ENCODE assay signal across 20 cellular contexts in the genomic region with DNA sequence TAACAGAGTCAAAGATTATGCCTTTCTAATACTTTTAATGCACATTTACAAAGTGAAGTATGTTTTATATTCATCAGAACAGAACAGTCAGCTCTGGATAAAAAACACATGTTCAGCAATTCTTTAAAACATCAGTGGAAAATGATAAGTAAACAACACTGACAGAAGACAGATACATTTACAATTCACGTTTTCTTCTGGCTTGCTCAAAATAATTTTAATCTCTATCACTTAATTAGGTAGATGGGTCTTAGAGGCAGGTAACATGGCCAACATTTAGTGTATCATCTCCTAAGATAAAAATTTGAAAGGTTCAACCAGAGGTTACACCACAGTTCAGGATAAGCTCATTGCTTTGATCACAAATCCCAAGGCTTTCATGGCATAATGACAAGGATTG.
A peak's percentile ranks its signal among the peaks of the same experiment; 100 is the strongest.
DNase-seq lines count a peak whose midpoint lies in the region; ATAC-seq, FAIRE-seq and TF ChIP-seq lines count a peak whose summit lies in the region.
"Had no signal": no experiment of that assay in that cellular context is flagged by ENCODE, and none has a peak within 500 bp of the region (broad histone marks: within the 10 kb centered on the region; RNA-seq: fewer than 3 reads in every experiment).

No MANE protein-coding gene starts in this region.

- H3K9me1 ChIP-seq in keratinocyte (ENCODE audit: control insufficient read depth, extremely low read depth, insufficient read depth, low read length): no peaks in the 10 kb centered on the region

- BruUV-seq in HepG2 (replicated peaks; lab: Mats Ljungman, UMichigan): no TSS peak

- dilution Hi-C loops in keratinocyte (cut with MboI; ENCODE audit: extremely low pct_ligation_motif_present, low sequenced_read_pairs): no loop called here

- 0 out of 5 replicates have a peak, but pooled peaks cover 0 to 2% of the 10 kb centered on the region in 2 experiments for H3K36me3 ChIP-seq in HepG2 (replicated peaks in 1 of 2; ENCODE audit: control insufficient read depth in 1 of 2, insufficient read depth in 2 of 2, low read length in 2 of 2)
- no peaks in the 10 kb centered on the region for H3K36me3 ChIP-seq in right lobe of liver
- no peaks in the 10 kb centered on the region for H3K36me3 ChIP-seq in adipocyte (ENCODE audit: control insufficient read depth, insufficient read depth, low read length, severe bottlenecking)
- H3K36me3 ChIP-seq in keratinocyte (ENCODE audit: control insufficient read depth in 2 of 2, extremely low read depth in 1 of 2, insufficient read depth in 2 of 2, low read length in 2 of 2): peaks cover 0 to 2% of the 10 kb centered on the region in 2 experiments

- H3K4me3 ChIP-seq in HepG2 (replicated peaks in 1 of 3; ENCODE audit: insufficient read depth in 1 of 3, low read depth in 2 of 3, low read length in 3 of 3) (no peak overlapping the region), right lobe of liver (no peak overlapping the region), adipocyte (ENCODE audit: low read length) (no peak overlapping the region), keratinocyte (ENCODE audit: control insufficient read depth in 2 of 3, extremely low read depth in 1 of 3, insufficient read depth in 2 of 3, low read depth in 1 of 3, low read length in 3 of 3) (no peak overlapping the region)
- H3K4me3 ChIP-seq: BLaER1 treated with 17β-estradiol and CSF1 and Interleukin-3, amounts not matched to agents 10 nM and 100 nM had no signal

- H2AFZ ChIP-seq in HepG2 (ENCODE audit: low read length): no peak overlapping the region
- H2AFZ ChIP-seq in keratinocyte (ENCODE audit: control insufficient read depth, low read length): no peak overlapping the region

- TF ChIP-seq CTCF in HepG2 (CRISPR knock-in tag; IDR thresholded peaks at IDR 0.05) (no peak), right lobe of liver (IDR thresholded peaks at IDR 0.05) (no peak), keratinocyte (optimal IDR thresholded peaks at IDR 0.05 in 1 of 3, IDR thresholded peaks at IDR 0.05 in 1 of 3, conservative IDR thresholded peaks at IDR 0.05 in 1 of 3; ENCODE audit: extremely low read depth in 1 of 3, insufficient read depth in 2 of 3, low read length in 3 of 3) (no peak)

- POLR2A ChIA-PET in HepG2 (lab: Yijun Ruan, JAX): no interaction called here

- H3K27ac ChIP-seq in HepG2 (ENCODE audit: extremely low read length, insufficient read depth, low read length): no peak overlapping the region
- H3K27ac ChIP-seq in right lobe of liver: no peak overlapping the region
- no peak overlapping the region for H3K27ac ChIP-seq in keratinocyte (ENCODE audit: control insufficient read depth, insufficient read depth, low read length)
- H3K27ac ChIP-seq: BLaER1 treated with 17β-estradiol and CSF1 and Interleukin-3, amounts not matched to agents 10 nM and 100 nM had no signal

- intact Hi-C loops in HepG2 (cut with micrococcal nuclease; ENCODE audit: unreplicated experiment): no loop called here
- intact Hi-C loops in right lobe of liver (cut with DNase I): no loop called here

- CTCF ChIA-PET in HepG2 (lab: Yijun Ruan, JAX; ENCODE audit: low intra/inter-chr PET ratio, low total read pairs): no interaction called here

- H3K27me3 ChIP-seq in HepG2 (ENCODE audit: control insufficient read depth in 1 of 2, insufficient read depth in 2 of 2, low read length in 2 of 2) (no peaks in the 10 kb centered on the region), right lobe of liver (no peaks in the 10 kb centered on the region), adipocyte (replicated peaks; ENCODE audit: control insufficient read depth, insufficient read depth, low read length) (no peaks in the 10 kb centered on the region), keratinocyte (ENCODE audit: control insufficient read depth, extremely low read depth, insufficient read depth, low read length) (no peaks in the 10 kb centered on the region)
- H3K27me3 ChIP-seq: BLaER1 treated with 17β-estradiol and CSF1 and Interleukin-3, amounts not matched to agents 10 nM and 100 nM had no signal

- H3K4me2 ChIP-seq in HepG2 (ENCODE audit: low read depth, low read length) (no peak overlapping the region), keratinocyte (ENCODE audit: control insufficient read depth, extremely low read depth, insufficient read depth, low read depth, low read length) (no peak overlapping the region)
- H3K4me2 ChIP-seq: BLaER1 treated with 17β-estradiol and CSF1 and Interleukin-3, amounts not matched to agents 10 nM and 100 nM had no signal

- TF ChIP-seq EP300 in HepG2 (IDR thresholded peaks at IDR 0.05; ENCODE audit: low read depth in 2 of 2, low read length in 2 of 2): no peak
- TF ChIP-seq EP300 in HepG2 (CRISPR knock-in tag; IDR thresholded peaks at IDR 0.05; ENCODE audit: borderline replicate concordance): no peak

- H4K20me1 ChIP-seq in HepG2 (ENCODE audit: insufficient read depth, low read length) (no peaks in the 10 kb centered on the region), keratinocyte (ENCODE audit: control insufficient read depth, extremely low read depth, insufficient read depth, low read length) (no peaks in the 10 kb centered on the region)
- H4K20me1 ChIP-seq: BLaER1 treated with 17β-estradiol and CSF1 and Interleukin-3, amounts not matched to agents 10 nM and 100 nM had no signal

- H3K79me2 ChIP-seq in HepG2 (ENCODE audit: insufficient read depth, low read length) (no peaks in the 10 kb centered on the region), keratinocyte (ENCODE audit: control insufficient read depth, insufficient read depth, low read length) (no peaks in the 10 kb centered on the region)

- H3K9ac ChIP-seq in HepG2 (ENCODE audit: insufficient read depth, low read depth, low read length): no peak overlapping the region
- no peak overlapping the region for H3K9ac ChIP-seq in adipocyte (ENCODE audit: low read length)
- H3K9ac ChIP-seq in keratinocyte (ENCODE audit: control insufficient read depth, extremely low read depth, insufficient read depth, low read length): no peak overlapping the region
- H3K9ac ChIP-seq: BLaER1 treated with 17β-estradiol and CSF1 and Interleukin-3, amounts not matched to agents 10 nM and 100 nM had no signal

- TF ChIP-seq POLR2A in HepG2 (IDR thresholded peaks at IDR 0.05; ENCODE audit: insufficient read depth in 1 of 2, low read depth in 2 of 2, low read length in 2 of 2) (no peak), right lobe of liver (IDR thresholded peaks at IDR 0.05) (no peak)

- TF ChIP-seq RAD21 in HepG2 (CRISPR knock-in tag; IDR thresholded peaks at IDR 0.05): no peak

- H3K9me3 ChIP-seq in HepG2 (ENCODE audit: low read length): no peaks in the 10 kb centered on the region
- H3K9me3 ChIP-seq in right lobe of liver: no peaks in the 10 kb centered on the region
- no peaks in the 10 kb centered on the region for H3K9me3 ChIP-seq in adipocyte (ENCODE audit: control insufficient read depth, low read length)
- H3K9me3 ChIP-seq in keratinocyte (ENCODE audit: control insufficient read depth, low read depth, low read length): no peaks in the 10 kb centered on the region
- H3K9me3 ChIP-seq: BLaER1 treated with 17β-estradiol and CSF1 and Interleukin-3, amounts not matched to agents 10 nM and 100 nM had no signal

- ATAC-seq in HepG2: no peak
- no peak for ATAC-seq in right lobe of liver
- ATAC-seq in GM21786 (IDR thresholded peaks at IDR 0.05; ENCODE audit: unreplicated experiment): no peak
- ATAC-seq in HG02759 (IDR thresholded peaks at IDR 0.05; ENCODE audit: unreplicated experiment): no peak
- ATAC-seq: CD8-positive, alpha-beta T cell; HCT116 had no signal

- FAIRE-seq in HepG2 (lab: Jason Lieb, UNC): no peak
- peak; percentile 51 for FAIRE-seq in keratinocyte (lab: Jason Lieb, UNC)

- in situ Hi-C loops in HepG2 (cut with HindIII; ENCODE audit: extremely low pct_ligation_motif_present, low pct_unique_long_range_greater_than_20kb): no loop called here

- WGBS in HepG2 (ENCODE audit: low lambda C conversion rate): 97% methylated on average over 1 of the region's 1 CpG
- 67% methylated on average over 1 of the region's 1 CpG for WGBS in right lobe of liver (ENCODE audit: insufficient coverage, low coverage, low lambda C conversion rate, missing lambda C conversion rate)

- DNase-seq in HepG2 (ENCODE audit: low spot score): no peak
- DNase-seq in right lobe of liver: no peak
- peak; percentile 25 for DNase-seq in adipocyte (ENCODE audit: low read depth)
- no peak for DNase-seq in keratinocyte (ENCODE audit: low read depth, low spot score)
- no peak for DNase-seq in NCI-H446 treated with DMSO at 0.1 percent for 48 hours (lab: John Stamatoyannopoulos, UW)
- DNase-seq: 8988T; Calu3; CD8-positive, alpha-beta T cell; DMS 273 treated with DMSO at 0.1 percent for 48 hours; DMS79; GDM1; GOT3; H7; HFFc6; IMR-90; KBM-7 had no signal

- H3K4me1 ChIP-seq in HepG2 (ENCODE audit: insufficient read depth, low read length) (no peaks in the 10 kb centered on the region), right lobe of liver (no peaks in the 10 kb centered on the region), adipocyte (ENCODE audit: control insufficient read depth, insufficient read depth, low read length) (no peaks in the 10 kb centered on the region), keratinocyte (ENCODE audit: control insufficient read depth, extremely low read depth, insufficient read depth, low read length) (no peaks in the 10 kb centered on the region)
- H3K4me1 ChIP-seq: BLaER1 treated with 17β-estradiol and CSF1 and Interleukin-3, amounts not matched to agents 10 nM and 100 nM had no signal

TF ChIP-seq in HepG2, 621 proteins besides CTCF, POLR2A, EP300 and RAD21 (continues in another document):
- TF ChIP-seq ZFP90 (CRISPR knock-in tag; IDR thresholded peaks at IDR 0.05; ENCODE audit: borderline replicate concordance) (no peak), MAFK (conservative IDR thresholded peaks at IDR 0.05 in 1 of 2, IDR thresholded peaks at IDR 0.05 in 1 of 2; ENCODE audit: low read length in 2 of 2) (peak; percentile 43 to 75), SMARCE1 (IDR thresholded peaks at IDR 0.05; ENCODE audit: borderline replicate concordance) (no peak), ZNF260 (CRISPR knock-in tag; IDR thresholded peaks at IDR 0.05; ENCODE audit: borderline replicate concordance, low read depth) (no peak), ZNF891 (CRISPR knock-in tag; IDR thresholded peaks at IDR 0.05) (no peak), MAFF (IDR thresholded peaks at IDR 0.05; ENCODE audit: low read depth, low read length) (peak; percentile 74)
